Comparison of ENCODE assay signal across 15 cellular contexts in the genomic region with DNA sequence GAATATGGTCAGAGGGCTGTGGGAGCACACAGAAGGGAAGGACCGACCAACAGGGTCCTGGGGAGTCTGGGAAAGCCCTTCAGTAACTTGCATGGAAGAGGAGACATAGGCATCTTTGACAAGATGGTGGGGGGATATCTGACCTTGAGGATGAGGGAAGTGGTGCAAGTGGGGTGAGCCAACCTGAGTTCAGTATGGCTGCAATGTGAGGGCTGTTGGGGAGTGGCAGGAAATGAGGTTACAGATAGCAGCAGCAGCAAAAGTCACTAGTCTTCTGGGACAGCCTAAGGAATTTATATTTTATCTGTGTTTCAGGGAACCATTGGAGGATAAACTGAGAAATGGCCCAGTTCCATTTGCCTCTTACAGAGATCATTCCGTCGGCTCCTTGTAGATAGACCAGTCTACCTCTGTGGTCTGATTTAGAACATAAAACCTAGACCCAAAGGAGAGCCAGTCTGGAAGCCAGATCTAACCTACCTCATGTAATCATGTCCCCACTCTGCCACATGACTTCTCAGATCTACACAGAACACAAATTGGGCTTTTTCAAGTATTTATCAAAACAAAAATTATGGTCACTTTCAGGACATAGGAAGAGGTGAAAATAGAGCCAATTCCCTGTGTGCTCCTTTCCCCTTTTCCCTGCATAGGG.
A peak's percentile ranks its signal among the peaks of the same experiment; 100 is the strongest.
DNase-seq lines count a peak whose midpoint lies in the region; ATAC-seq and TF ChIP-seq lines count a peak whose summit lies in the region.
"Had no signal": no experiment of that assay in that cellular context is flagged by ENCODE, and none has a peak within 500 bp of the region (broad histone marks: within the 10 kb centered on the region; RNA-seq: fewer than 3 reads in every experiment).

No MANE protein-coding gene starts in this region.

- no peak overlapping the region for H3K4me3 ChIP-seq in NB4 (ENCODE audit: low read depth, low read length)
- H3K4me3 ChIP-seq: adrenal gland, prostate gland, tibial nerve had no signal

- peak overlapping the region; percentile 36 for H3K4me3 Mint-ChIP-seq in activated naive CD4-positive, alpha-beta T cell treated with anti-CD3 and anti-CD28 coated beads, Interleukin-2, amount 50 U/mL, for 24 hours
- no peak overlapping the region for H3K4me3 Mint-ChIP-seq in activated T-helper 1 cell treated with anti-CD3 and anti-CD28 coated beads, Interleukin-12 subunit alpha, Interleukin-12 subunit beta, Interleukin-2, Interleukin-4 antibody, amounts not matched to agents 30 ng/mL and 10 ng/mL and 1 ng/mL, durations not matched to agents 14 hours and 24 hours and 36 hours

- peaks cover 16% of the 10 kb centered on the region for H3K9me3 Mint-ChIP-seq in activated naive CD4-positive, alpha-beta T cell treated with anti-CD3 and anti-CD28 coated beads, Interleukin-2, amount 50 U/mL, for 24 hours
- peaks cover 11% of the 10 kb centered on the region for H3K9me3 Mint-ChIP-seq in activated T-helper 1 cell treated with anti-CD3 and anti-CD28 coated beads, Interleukin-12 subunit alpha, Interleukin-12 subunit beta, Interleukin-2, Interleukin-4 antibody, amounts not matched to agents 30 ng/mL and 10 ng/mL and 1 ng/mL, durations not matched to agents 14 hours and 24 hours and 36 hours

- peak overlapping the region; percentile 91 for H3K27ac Mint-ChIP-seq in activated naive CD4-positive, alpha-beta T cell treated with anti-CD3 and anti-CD28 coated beads, Interleukin-2, amount 50 U/mL, for 24 hours
- H3K27ac Mint-ChIP-seq in activated T-helper 1 cell treated with anti-CD3 and anti-CD28 coated beads, Interleukin-12 subunit alpha, Interleukin-12 subunit beta, Interleukin-2, Interleukin-4 antibody, amounts not matched to agents 30 ng/mL and 10 ng/mL and 1 ng/mL, durations not matched to agents 14 hours and 24 hours and 36 hours, result peak overlapping the region; percentile 69

- no peak for TF ChIP-seq POLR2A in NB4 (IDR thresholded peaks at IDR 0.05; ENCODE audit: extremely low read depth, insufficient read length)

- DNase-seq in activated naive CD4-positive, alpha-beta T cell (lab: John Stamatoyannopoulos, UW), result no peak
- DNase-seq in NB4 (ENCODE audit: low read depth), result peak; percentile 86
- peak; percentile 19 for DNase-seq in activated T-helper 1 cell treated with anti-CD3 and anti-CD28 coated beads, Interleukin-12 subunit alpha, Interleukin-12 subunit beta, Interleukin-2, Interleukin-4 antibody, amounts not matched to agents 30 ng/mL and 10 ng/mL and 1 ng/mL, durations not matched to agents 14 hours and 24 hours and 36 hours (ENCODE audit: low spot score)
- peak; percentile 18 for DNase-seq in sciatic nerve (ENCODE audit: low spot score)
- no peak for DNase-seq in NCI-H1436 treated with DMSO at 0.1 percent for 48 hours (lab: John Stamatoyannopoulos, UW)
- no peak for DNase-seq in NCI-H526 treated with DMSO at 0.1 percent for 48 hours (lab: John Stamatoyannopoulos, UW)
- DNase-seq: adrenal gland, DMS53, kidney, NCI-H146, NCI-H446 had no signal

- intact Hi-C loops in activated T-helper 1 cell treated with anti-CD3 and anti-CD28 coated beads, Interleukin-12 subunit alpha, Interleukin-12 subunit beta, Interleukin-2, Interleukin-4 antibody, amounts not matched to agents 30 ng/mL and 10 ng/mL and 1 ng/mL, durations not matched to agents 14 hours and 24 hours and 36 hours (cut with micrococcal nuclease), result loop anchor here (10.0 kb wide), 2 partner anchors 471 to 799 kb away; no protein-coding TSS in a partner anchor
- intact Hi-C loops in sciatic nerve (cut with DNase I), result no loop called here

- no peak for TF ChIP-seq CTCF in NB4 (IDR thresholded peaks at IDR 0.05; ENCODE audit: low read depth, low read length)

- H3K36me3 Mint-ChIP-seq in activated naive CD4-positive, alpha-beta T cell treated with anti-CD3 and anti-CD28 coated beads, Interleukin-2, amount 50 U/mL, for 24 hours, result peaks cover 35% of the 10 kb centered on the region
- peaks cover 50% of the 10 kb centered on the region for H3K36me3 Mint-ChIP-seq in activated T-helper 1 cell treated with anti-CD3 and anti-CD28 coated beads, Interleukin-12 subunit alpha, Interleukin-12 subunit beta, Interleukin-2, Interleukin-4 antibody, amounts not matched to agents 30 ng/mL and 10 ng/mL and 1 ng/mL, durations not matched to agents 14 hours and 24 hours and 36 hours (ENCODE audit: low read depth)

- peaks cover 65% of the 10 kb centered on the region for H3K4me1 Mint-ChIP-seq in activated naive CD4-positive, alpha-beta T cell treated with anti-CD3 and anti-CD28 coated beads, Interleukin-2, amount 50 U/mL, for 24 hours
- peaks cover 69% of the 10 kb centered on the region for H3K4me1 Mint-ChIP-seq in activated T-helper 1 cell treated with anti-CD3 and anti-CD28 coated beads, Interleukin-12 subunit alpha, Interleukin-12 subunit beta, Interleukin-2, Interleukin-4 antibody, amounts not matched to agents 30 ng/mL and 10 ng/mL and 1 ng/mL, durations not matched to agents 14 hours and 24 hours and 36 hours (ENCODE audit: low read depth)

- no peaks in the 10 kb centered on the region for H3K27me3 Mint-ChIP-seq in activated naive CD4-positive, alpha-beta T cell treated with anti-CD3 and anti-CD28 coated beads, Interleukin-2, amount 50 U/mL, for 24 hours
- no peaks in the 10 kb centered on the region for H3K27me3 Mint-ChIP-seq in activated T-helper 1 cell treated with anti-CD3 and anti-CD28 coated beads, Interleukin-12 subunit alpha, Interleukin-12 subunit beta, Interleukin-2, Interleukin-4 antibody, amounts not matched to agents 30 ng/mL and 10 ng/mL and 1 ng/mL, durations not matched to agents 14 hours and 24 hours and 36 hours (ENCODE audit: insufficient read depth)

- no peak for ATAC-seq in sciatic nerve
- ATAC-seq in HG03175 (IDR thresholded peaks at IDR 0.05; ENCODE audit: unreplicated experiment), result no peak

Comparison
In these comparisons a context has a peak if more than half of its experiments do, and no peak if none do; other contexts are left out.
1. DNase-seq: peak in NB4 (single experiment), activated T-helper 1 cell treated with anti-CD3 and anti-CD28 coated beads, Interleukin-12 subunit alpha, Interleukin-12 subunit beta, Interleukin-2, Interleukin-4 antibody, amounts not matched to agents 30 ng/mL and 10 ng/mL and 1 ng/mL, durations not matched to agents 14 hours and 24 hours and 36 hours (single experiment) and sciatic nerve (single experiment); none in activated naive CD4-positive, alpha-beta T cell (0 of 4), NCI-H1436 treated with DMSO at 0.1 percent for 48 hours (single experiment) and NCI-H526 treated with DMSO at 0.1 percent for 48 hours (single experiment).